ENCODE assay signal across 16 cellular contexts in genomic region chr18:57771626-57772025, GRCh38. TPM values are rescaled to one million over a fixed set of nuclear protein-coding genes. Genes with fewer than 3 reads are reported as not detected.
A peak's percentile ranks its signal among the peaks of the same experiment; 100 is the strongest.
DNase-seq lines count a peak whose midpoint lies in the region; ATAC-seq, FAIRE-seq and TF ChIP-seq lines count a peak whose summit lies in the region.
"Had no signal": no experiment of that assay in that cellular context is flagged by ENCODE, and none has a peak within 500 bp of the region (broad histone marks: within the 10 kb centered on the region; RNA-seq: fewer than 3 reads in every experiment).

No MANE protein-coding gene starts in this region.

- H3K9ac ChIP-seq in GM23248 = no peak overlapping the region
- H3K9ac ChIP-seq: neural progenitor cell, SK-N-SH had no signal

- H4K20me1 ChIP-seq in PC-9 (ENCODE audit: insufficient read depth) (no peaks in the 10 kb centered on the region), GM23248 (ENCODE audit: insufficient read depth) (no peaks in the 10 kb centered on the region)

- in situ Hi-C loops in GM23248 (cut with MboI) = no loop called here

- CTCF ChIA-PET in PC-9 (lab: Charles Lee) = interaction anchor here (0.6 kb wide), 1 partner anchor 350 kb away, joined by 3 read pairs; no protein-coding TSS in a partner anchor

- H3K36me3 ChIP-seq in PC-9 (ENCODE audit: low read depth) = no peaks in the 10 kb centered on the region
- no peaks in the 10 kb centered on the region for H3K36me3 ChIP-seq in psoas muscle (ENCODE audit: insufficient read depth in 1 of 2, low read depth in 1 of 2)
- no peaks in the 10 kb centered on the region for H3K36me3 ChIP-seq in GM23248 (ENCODE audit: low read depth)
- H3K36me3 ChIP-seq: neural progenitor cell, WERI-Rb-1 had no signal

- H3K79me2 ChIP-seq in PC-9 (ENCODE audit: low read depth) (peaks cover 80% of the 10 kb centered on the region), GM23248 (ENCODE audit: insufficient read depth) (peaks cover 97% of the 10 kb centered on the region)

- peak overlapping the region; percentile 75 for H3K4me2 ChIP-seq in PC-9
- no peak overlapping the region for H3K4me2 ChIP-seq in GM23248 (ENCODE audit: unreplicated experiment)
- H3K4me2 ChIP-seq: neural progenitor cell had no signal

- H3F3A ChIP-seq in PC-9 (ENCODE audit: insufficient read depth, low read depth) (peaks cover 41% of the 10 kb centered on the region), GM23248 (ENCODE audit: insufficient read depth) (peaks cover 32% of the 10 kb centered on the region)

- H3K27me3 ChIP-seq in PC-9 (ENCODE audit: insufficient read depth, low read depth) (no peaks in the 10 kb centered on the region), psoas muscle (ENCODE audit: insufficient read depth in 3 of 3, low read length in 2 of 3) (no peaks in the 10 kb centered on the region), GM23248 (replicated peaks; ENCODE audit: insufficient read depth) (no peaks in the 10 kb centered on the region)
- H3K27me3 ChIP-seq: neural progenitor cell had no signal

- ATAC-seq in esophagus mucosa (peak; percentile 69), psoas muscle (no peak), sciatic nerve (no peak)
- ATAC-seq: stimulated activated naive CD8-positive, alpha-beta T cell treated with anti-CD3 and anti-CD28 coated beads, Interleukin-15, amount 100 ng/mL, for 72 hours had no signal

- peak overlapping the region; percentile 51; the same call in 1 of the 2 replicates for H3K27ac ChIP-seq in C4-2B
- peak overlapping the region; percentile 96 for H3K27ac ChIP-seq in PC-9
- peak overlapping the region; percentile 66 for H3K27ac ChIP-seq in psoas muscle
- H3K27ac ChIP-seq in GM23248 = no peak overlapping the region
- H3K27ac ChIP-seq: neural progenitor cell, WERI-Rb-1 had no signal

- 79 to 90% (median 79%) methylated on average over 3 of the region's 3 CpGs for WGBS in psoas muscle, 3 donors
- WGBS in GM23248 (ENCODE audit: low coverage in 1 of 2, low lambda C conversion rate in 2 of 2, missing lambda C conversion rate in 2 of 2), 2 experiments = 95 to 99% methylated on average over 3 of the region's 3 CpGs

- H3K4me3 ChIP-seq in PC-9 (peak overlapping the region; percentile 25; the same call in 1 of the 2 replicates), psoas muscle (no peak overlapping the region), GM23248 (no peak overlapping the region)
- H3K4me3 ChIP-seq: neural progenitor cell had no signal

- no peak for TF ChIP-seq POLR2A in GM12891 (IDR thresholded peaks at IDR 0.05; ENCODE audit: low read depth, low read length)

- DNase-seq in PC-9 (peak in 1 of 2 experiments; percentile 92), psoas muscle (no peak), GM12891 (ENCODE audit: insufficient read length, low spot score) (no peak), sciatic nerve (ENCODE audit: low spot score) (no peak), GM23248 (no peak)
- no peak for DNase-seq in activated CD4-positive, alpha-beta T cell treated with anti-CD3 and anti-CD28 coated beads for 1 hour
- DNase-seq: DND-41; MM.1S; NCI-H2171 treated with DMSO at 0.1 percent for 48 hours; SK-N-SH; stimulated activated naive CD8-positive, alpha-beta T cell treated with anti-CD3 and anti-CD28 coated beads, Interleukin-15, amount 100 ng/mL, for 72 hours; WERI-Rb-1 had no signal

- FAIRE-seq in GM12891 (lab: Jason Lieb, UNC) = no peak
- FAIRE-seq: HTR-8/SVneo had no signal

- intact Hi-C loops in PC-9 (cut with micrococcal nuclease; ENCODE audit: unreplicated experiment) (no loop called here), psoas muscle (cut with DNase I) (no loop called here), sciatic nerve (cut with DNase I) (no loop called here)

- H3K9me2 ChIP-seq in PC-9 (ENCODE audit: insufficient read depth) (no peaks in the 10 kb centered on the region), GM23248 (ENCODE audit: insufficient read depth) (no peaks in the 10 kb centered on the region)
- H3K9me2 ChIP-seq: SK-N-SH had no signal

- H3K4me1 ChIP-seq in PC-9 (replicated peaks; ENCODE audit: insufficient read depth) (peaks cover 79% of the 10 kb centered on the region), psoas muscle (peaks cover 70% of the 10 kb centered on the region), GM23248 (ENCODE audit: insufficient read depth) (peaks cover 44% of the 10 kb centered on the region)
- H3K4me1 ChIP-seq: neural progenitor cell had no signal

- POLR2A ChIA-PET in PC-9 (lab: Charles Lee; ENCODE audit: unreplicated experiment) = no interaction called here

- no peaks in the 10 kb centered on the region for H3K9me3 ChIP-seq in PC-9 (ENCODE audit: insufficient read depth, low read depth)
- H3K9me3 ChIP-seq in psoas muscle = no peaks in the 10 kb centered on the region
- H3K9me3 ChIP-seq in GM23248 (ENCODE audit: low read depth) = no peaks in the 10 kb centered on the region
- H3K9me3 ChIP-seq: SK-N-SH had no signal

- H2AFZ ChIP-seq in PC-9 (no peak overlapping the region), GM23248 (no peak overlapping the region)
- H2AFZ ChIP-seq: neural progenitor cell had no signal

- BruUV-seq in PC-9 (replicated peaks; lab: Mats Ljungman, UMichigan) = no TSS peak

- no peak for TF ChIP-seq CTCF in C4-2B (conservative IDR thresholded peaks at IDR 0.05)
- TF ChIP-seq CTCF in PC-9 (conservative IDR thresholded peaks at IDR 0.05) = no peak
- no peak for TF ChIP-seq CTCF in psoas muscle (IDR thresholded peaks at IDR 0.05)

TF ChIP-seq in GM12891, 5 proteins besides CTCF, POLR2A, EP300 and RAD21:
- TF ChIP-seq POU2F2 (IDR thresholded peaks at IDR 0.05; ENCODE audit: low read depth, low read length) (no peak), SPI1 (IDR thresholded peaks at IDR 0.05; ENCODE audit: low read depth, low read length) (no peak), TAF1 (IDR thresholded peaks at IDR 0.05; ENCODE audit: low read depth, low read length) (no peak), POLR2AphosphoS5 (IDR thresholded peaks at IDR 0.05; ENCODE audit: low read depth, low read length) (no peak), PAX5 (IDR thresholded peaks at IDR 0.05; ENCODE audit: insufficient read depth, low read length, severe bottlenecking) (no peak)

RNA-seq across cellular contexts. Expression of gene ATP8B1, which starts 31.5 kb away (rescaled TPM):
- total RNA-seq in PC-9 (2021) (16.7 and 23.4 TPM in 2 replicates), esophagus mucosa (37.7 TPM), psoas muscle (1 to 10 TPM; 1.2 to 2.5 (median 1.7) TPM), sciatic nerve (10.5 TPM)
- polyA plus RNA-seq in psoas muscle (under 1 TPM; 0.45 to 0.79 (median 0.63) TPM), GM23248 (2016; fragmentation: Nextera tagmentation; extraction: Ambion mirVana) (13.3 and 15.8 TPM in 2 replicates)
- 0.05 TPM for polyA plus RNA-seq in GM12891 (2012; ENCODE audit: low read depth, missing spikeins)
- 43.4 and 43.9 TPM in 2 replicates for total RNA-seq in GM23248 (2014; rRNA removed; shearing (Covaris generic))
